ENCODE assay signal across 24 cellular contexts in the genomic region with DNA sequence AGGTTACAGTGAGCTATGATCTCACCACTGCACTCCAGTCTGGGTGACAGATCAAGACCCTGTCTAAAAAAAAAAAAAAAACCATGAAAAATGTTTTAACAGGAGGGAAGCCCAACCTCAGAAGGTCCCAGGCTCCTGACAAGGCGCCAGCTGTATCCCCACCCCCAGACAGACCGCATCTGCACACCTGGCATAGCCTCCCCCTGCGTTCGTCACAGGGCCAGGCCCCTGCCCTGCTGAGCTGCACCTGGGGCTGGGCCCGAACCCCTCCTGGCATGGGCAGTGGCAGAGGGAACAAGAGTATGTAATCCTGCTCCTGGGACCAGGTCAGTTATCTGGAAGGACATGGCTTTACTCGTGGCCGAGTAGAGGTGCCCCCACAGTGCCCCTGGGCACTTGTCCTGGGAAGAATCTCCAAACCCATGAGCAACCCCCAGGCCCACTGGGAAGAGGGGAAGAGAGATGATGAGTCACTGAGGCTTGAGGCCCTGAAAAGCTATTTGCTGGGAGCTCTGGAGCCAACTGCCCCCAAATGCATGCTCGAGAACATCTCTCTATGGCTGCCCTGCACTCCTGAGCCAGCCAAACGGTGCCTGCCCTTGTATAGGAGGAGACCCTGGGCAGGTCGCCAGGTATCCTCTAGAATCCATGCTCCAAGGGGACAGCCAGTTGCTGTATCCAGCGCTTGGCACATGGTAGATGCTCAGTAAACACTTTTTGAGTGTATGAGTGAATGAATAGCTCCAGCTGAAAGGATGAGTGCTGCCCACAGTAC.
DNase-seq lines count a peak whose midpoint lies in the region; ATAC-seq and TF ChIP-seq lines count a peak whose summit lies in the region.
"Had no signal": no experiment of that assay in that cellular context is flagged by ENCODE, and none has a peak within 500 bp of the region (broad histone marks: within the 10 kb centered on the region; RNA-seq: fewer than 3 reads in every experiment).

No MANE protein-coding gene starts in this region.

- no peak overlapping the region for H3K4me2 ChIP-seq in IMR-90 (ENCODE audit: low read depth, low read length)
- H3K4me2 ChIP-seq: BLaER1 treated with 17β-estradiol and CSF1 and Interleukin-3, amounts not matched to agents 10 nM and 100 nM had no signal

- in situ Hi-C loops in IMR-90 (cut with MboI; ENCODE audit: low sequenced_read_pairs), result no loop called here

- dilution Hi-C loops in IMR-90 (cut with HindIII; ENCODE audit: low sequenced_read_pairs, unreplicated experiment), result no loop called here

- no TSS peak for BruUV-seq in IMR-90 (replicated peaks; lab: Mats Ljungman, UMichigan)

- no peak overlapping the region for H2AFZ ChIP-seq in IMR-90 (replicated peaks; ENCODE audit: low read length, poor library complexity)

- H3K9ac ChIP-seq in IMR-90 (ENCODE audit: low read depth, low read length), result no peak overlapping the region
- H3K9ac ChIP-seq: BLaER1 treated with 17β-estradiol and CSF1 and Interleukin-3, amounts not matched to agents 10 nM and 100 nM had no signal

- H2BK20ac ChIP-seq in IMR-90 (ENCODE audit: low read depth, low read length), result no peak overlapping the region

- no peak overlapping the region for H3K14ac ChIP-seq in IMR-90 (replicated peaks; ENCODE audit: low read depth, low read length)

- no peak for TF ChIP-seq CTCF in IMR-90 (conservative IDR thresholded peaks at IDR 0.05; ENCODE audit: low read depth, low read length)
- TF ChIP-seq CTCF in nephron (IDR thresholded peaks at IDR 0.05; ENCODE audit: unreplicated experiment in 3 of 3), result no peak

- peak; percentile 30; the same call in 1 of the 2 replicates for ATAC-seq in IMR-90 (ENCODE audit: low read depth)

- H3K36me3 Mint-ChIP-seq in nephron (ENCODE audit: low read depth), result no peaks in the 10 kb centered on the region
- H3K36me3 Mint-ChIP-seq: CD4-positive, alpha-beta memory T cell had no signal

- no peak overlapping the region for H3K27ac ChIP-seq in IMR-90 (ENCODE audit: insufficient read depth, low read length)
- H3K27ac ChIP-seq: 22Rv1; BLaER1 treated with 17β-estradiol and CSF1 and Interleukin-3, amounts not matched to agents 10 nM and 100 nM; Peyer's patch had no signal

- H4K20me1 ChIP-seq in IMR-90 (ENCODE audit: insufficient read depth, low read length), result no peaks in the 10 kb centered on the region

- TF ChIP-seq POLR2A in IMR-90 (IDR thresholded peaks at IDR 0.05; ENCODE audit: low read depth, low read length), result no peak

- no peaks in the 10 kb centered on the region for H3K79me1 ChIP-seq in IMR-90 (ENCODE audit: low read depth in 1 of 2, low read length in 2 of 2)

- no peak overlapping the region for H4K5ac ChIP-seq in IMR-90 (ENCODE audit: low read depth, low read length)

- DNase-seq in DMS 273 (lab: John Stamatoyannopoulos, UW; ENCODE audit: unreplicated experiment) (peak; percentile 21), DMS 273 treated with DMSO at 0.1 percent for 48 hours (lab: John Stamatoyannopoulos, UW) (no peak), IMR-90 (no peak), NCI-H446 treated with DMSO at 0.1 percent for 48 hours (lab: John Stamatoyannopoulos, UW) (peak; percentile 45), NCI-H2107 (lab: John Stamatoyannopoulos, UW) (no peak), NCI-H2227 treated with DMSO at 0.1 percent for 48 hours (lab: John Stamatoyannopoulos, UW) (no peak)
- no peak for DNase-seq in activated CD4-positive, CD25-positive, alpha-beta regulatory T cell (lab: John Stamatoyannopoulos, UW)
- DNase-seq: ACHN; Caco-2; CD4-positive, alpha-beta memory T cell; DMS153; GF-D8; MV-4-11; NCI-H1105 treated with DMSO at 0.1 percent for 48 hours; NCI-H1694; NCI-H2081; NCI-H526 treated with DMSO at 0.1 percent for 48 hours; NK-92 treated with Interleukin-12 subunit alpha and Interleukin-12 subunit beta, amount 100 ng/mL, for 24 hours; Peyer's patch; Right ventricle myocardium superior had no signal

- POLR2A ChIA-PET in IMR-90 (lab: Charles Lee; ENCODE audit: unreplicated experiment), result no interaction called here

- H3K18ac ChIP-seq in IMR-90 (ENCODE audit: low read depth, low read length), result no peak overlapping the region

- H3K36me3 ChIP-seq in IMR-90 (ENCODE audit: control insufficient read depth, insufficient read depth, low read length), result no peaks in the 10 kb centered on the region
- H3K36me3 ChIP-seq: BLaER1 treated with 17β-estradiol and CSF1 and Interleukin-3, amounts not matched to agents 10 nM and 100 nM; Peyer's patch had no signal

- H3K27me3 Mint-ChIP-seq in nephron (ENCODE audit: low read depth), result peaks cover 6% of the 10 kb centered on the region

- intact Hi-C loops in IMR-90 (cut with micrococcal nuclease), result no loop called here

- H3K9me3 ChIP-seq in IMR-90 (ENCODE audit: control insufficient read depth, insufficient read depth, low read length), result no peaks in the 10 kb centered on the region
- H3K9me3 ChIP-seq: BLaER1 treated with 17β-estradiol and CSF1 and Interleukin-3, amounts not matched to agents 10 nM and 100 nM; Caco-2; Peyer's patch had no signal

- no peak overlapping the region for H2BK15ac ChIP-seq in IMR-90 (ENCODE audit: low read depth, low read length)

- H4K91ac ChIP-seq in IMR-90 (ENCODE audit: insufficient read depth, low read depth, low read length), result no peak overlapping the region

- peak overlapping the region; percentile 11 to 63 (median 43) for H3K27ac Mint-ChIP-seq in nephron
- H3K27ac Mint-ChIP-seq: CD4-positive, alpha-beta memory T cell; T-helper 1 cell treated with Interleukin-12 subunit alpha and Interleukin-12 subunit beta and Interleukin-4 antibody, amounts not matched to agents 30 μg/mL and 1 μg/mL, for 36 hours had no signal

- H2BK120ac ChIP-seq in IMR-90 (ENCODE audit: low read depth, low read length), result no peak overlapping the region

- 90% methylated on average over 2 of the region's 11 CpGs; no CpG with 5 or more reads in 1 of the 2 experiments for WGBS in IMR-90 (ENCODE audit: extremely low coverage in 2 of 2, insufficient read length in 1 of 2), 2 experiments

- H3K4ac ChIP-seq in IMR-90 (ENCODE audit: low read depth, low read length), result no peak overlapping the region

- H3K4me3 Mint-ChIP-seq in nephron, result no peak overlapping the region
- H3K4me3 Mint-ChIP-seq: T-helper 1 cell treated with Interleukin-12 subunit alpha and Interleukin-12 subunit beta and Interleukin-4 antibody, amounts not matched to agents 30 μg/mL and 1 μg/mL, for 36 hours had no signal

- peaks cover 4% of the 10 kb centered on the region; the same call in 1 of the 2 replicates for H3K9me1 ChIP-seq in IMR-90 (ENCODE audit: insufficient read depth, low read length)

- H4K8ac ChIP-seq in IMR-90 (ENCODE audit: low read depth in 2 of 2, low read length in 2 of 2), result no peak overlapping the region

- no peak overlapping the region for H3K56ac ChIP-seq in IMR-90 (ENCODE audit: extremely low read depth, insufficient read depth, low read length)

- no peak overlapping the region for H2AK9ac ChIP-seq in IMR-90 (replicated peaks; ENCODE audit: low read depth, low read length, poor library complexity)

- no peak overlapping the region for H3K23ac ChIP-seq in IMR-90 (ENCODE audit: low read depth, low read length)

- H3K27me3 ChIP-seq in IMR-90 (ENCODE audit: control insufficient read depth, insufficient read depth, low read length), result no peaks in the 10 kb centered on the region
- H3K27me3 ChIP-seq: BLaER1 treated with 17β-estradiol and CSF1 and Interleukin-3, amounts not matched to agents 10 nM and 100 nM; Peyer's patch had no signal

- no peak for TF ChIP-seq RAD21 in IMR-90 (IDR thresholded peaks at IDR 0.05; ENCODE audit: low read length)

- no peak overlapping the region for H3K4me3 ChIP-seq in IMR-90 (ENCODE audit: insufficient read depth, low read depth, low read length)
- H3K4me3 ChIP-seq: BLaER1 treated with 17β-estradiol and CSF1 and Interleukin-3, amounts not matched to agents 10 nM and 100 nM; Peyer's patch had no signal

- peaks cover 43% of the 10 kb centered on the region for H3K4me1 Mint-ChIP-seq in nephron

- H2BK5ac ChIP-seq in IMR-90 (ENCODE audit: low read depth, low read length, poor library complexity, severe bottlenecking), result no peak overlapping the region

- CTCF ChIA-PET in IMR-90 (lab: Yijun Ruan, JAX), result no interaction called here

- H3K9me3 Mint-ChIP-seq in nephron, result no peaks in the 10 kb centered on the region
- H3K9me3 Mint-ChIP-seq: CD4-positive, alpha-beta memory T cell; T-helper 1 cell treated with Interleukin-12 subunit alpha and Interleukin-12 subunit beta and Interleukin-4 antibody, amounts not matched to agents 30 μg/mL and 1 μg/mL, for 36 hours had no signal

- H3K4me1 ChIP-seq in IMR-90 (ENCODE audit: control insufficient read depth, insufficient read depth, low read length), result no peaks in the 10 kb centered on the region; the same call in 1 of the 2 replicates
- H3K4me1 ChIP-seq: BLaER1 treated with 17β-estradiol and CSF1 and Interleukin-3, amounts not matched to agents 10 nM and 100 nM; Peyer's patch had no signal

- H2AK5ac ChIP-seq in IMR-90 (ENCODE audit: low read depth, low read length), result no peak overlapping the region

TF ChIP-seq in IMR-90, 13 proteins besides CTCF, POLR2A, EP300 and RAD21:
- TF ChIP-seq RCOR1 (IDR thresholded peaks at IDR 0.05; ENCODE audit: insufficient replicate concordance, low read length) (no peak), USF2 (IDR thresholded peaks at IDR 0.05; ENCODE audit: low read depth, low read length) (no peak)
- TF ChIP-seq, protein P1, sequence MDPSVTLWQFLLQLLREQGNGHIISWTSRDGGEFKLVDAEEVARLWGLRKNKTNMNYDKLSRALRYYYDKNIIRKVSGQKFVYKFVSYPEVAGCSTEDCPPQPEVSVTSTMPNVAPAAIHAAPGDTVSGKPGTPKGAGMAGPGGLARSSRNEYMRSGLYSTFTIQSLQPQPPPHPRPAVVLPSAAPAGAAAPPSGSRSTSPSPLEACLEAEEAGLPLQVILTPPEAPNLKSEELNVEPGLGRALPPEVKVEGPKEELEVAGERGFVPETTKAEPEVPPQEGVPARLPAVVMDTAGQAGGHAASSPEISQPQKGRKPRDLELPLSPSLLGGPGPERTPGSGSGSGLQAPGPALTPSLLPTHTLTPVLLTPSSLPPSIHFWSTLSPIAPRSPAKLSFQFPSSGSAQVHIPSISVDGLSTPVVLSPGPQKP (IDR thresholded peaks at IDR 0.05; ENCODE audit: borderline replicate concordance, low read depth, low read length), result no peak

Comparison
In these comparisons a context has a peak if more than half of its experiments do, and no peak if none do; other contexts are left out.
1. DNase-seq: peak in DMS 273 (single experiment) and NCI-H446 treated with DMSO at 0.1 percent for 48 hours (single experiment); none in DMS 273 treated with DMSO at 0.1 percent for 48 hours (single experiment), IMR-90 (single experiment), NCI-H2107 (single experiment), NCI-H2227 treated with DMSO at 0.1 percent for 48 hours (single experiment) and activated CD4-positive, CD25-positive, alpha-beta regulatory T cell (0 of 4).